8 cellular contexts compared by ENCODE assay signal in the genomic region with DNA sequence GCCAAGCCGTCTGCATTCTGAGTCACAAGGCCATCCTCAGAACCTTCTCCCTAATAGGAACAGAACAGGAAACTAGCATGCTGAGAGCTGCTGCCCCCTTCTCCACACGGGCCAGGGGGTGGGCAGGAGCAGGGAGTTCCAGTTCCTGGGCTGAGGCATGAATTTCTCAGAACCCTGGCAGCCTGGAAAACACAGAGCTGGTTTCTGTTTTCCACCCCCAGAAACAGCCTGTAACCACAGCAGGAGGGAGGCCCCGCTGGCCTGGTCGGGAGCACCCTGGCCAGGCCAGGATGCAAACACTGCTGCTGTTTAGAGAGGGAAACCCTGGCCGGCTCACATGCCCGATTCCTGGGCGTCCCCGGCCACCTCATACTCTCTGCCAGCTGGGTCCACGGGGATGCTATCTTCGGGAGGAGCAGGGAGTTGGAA.
DNase-seq lines count a peak whose midpoint lies in the region; ATAC-seq and TF ChIP-seq lines count a peak whose summit lies in the region.
"Had no signal": no experiment of that assay in that cellular context is flagged by ENCODE, and none has a peak within 500 bp of the region (broad histone marks: within the 10 kb centered on the region; RNA-seq: fewer than 3 reads in every experiment).

No MANE protein-coding gene starts in this region.

- H2AK9ac ChIP-seq in IMR-90 (replicated peaks; ENCODE audit: low read depth, low read length, poor library complexity): no peak overlapping the region

- intact Hi-C loops in IMR-90 (cut with micrococcal nuclease): no loop called here

- peaks cover 34% of the 10 kb centered on the region for H3K36me3 Mint-ChIP-seq in stimulated activated naive CD8-positive, alpha-beta T cell treated with anti-CD3 and anti-CD28 coated beads, Interleukin-15, Interleukin-2, amounts not matched to agents 100 ng/mL and 50 ng/mL, for 24 hours (ENCODE audit: low read depth)
- H3K36me3 Mint-ChIP-seq: brain had no signal

- peak; percentile 84 for ATAC-seq in IMR-90 (ENCODE audit: low read depth)

- in situ Hi-C loops in IMR-90 (cut with MboI; ENCODE audit: low sequenced_read_pairs): no loop called here

- H3K4me1 ChIP-seq in IMR-90 (ENCODE audit: control insufficient read depth, insufficient read depth, low read length): peaks cover 8% of the 10 kb centered on the region

- peak overlapping the region; percentile 45; the same call in 1 of the 2 replicates for H3K4ac ChIP-seq in IMR-90 (ENCODE audit: low read depth, low read length)

- dilution Hi-C loops in IMR-90 (cut with HindIII; ENCODE audit: low sequenced_read_pairs, unreplicated experiment): loop anchor here (25.0 kb wide), 1 partner anchor 175 kb away; no protein-coding TSS in a partner anchor

- H3K79me1 ChIP-seq in IMR-90 (ENCODE audit: low read depth in 1 of 2, low read length in 2 of 2): no peaks in the 10 kb centered on the region

- H4K91ac ChIP-seq in IMR-90 (ENCODE audit: insufficient read depth, low read depth, low read length): no peak overlapping the region

- peak overlapping the region; percentile 52 for H2AK5ac ChIP-seq in IMR-90 (ENCODE audit: low read depth, low read length)

- H3K14ac ChIP-seq in IMR-90 (replicated peaks; ENCODE audit: low read depth, low read length): 0 out of 2 replicates have a peak overlapping the region, but pooled peaks have one; percentile 35

- no peak overlapping the region for H3K4me3 Mint-ChIP-seq in stimulated activated naive CD8-positive, alpha-beta T cell treated with anti-CD3 and anti-CD28 coated beads, Interleukin-15, Interleukin-2, amounts not matched to agents 100 ng/mL and 50 ng/mL, for 24 hours

- H3K9me3 ChIP-seq in IMR-90 (ENCODE audit: control insufficient read depth, insufficient read depth, low read length): no peaks in the 10 kb centered on the region

- no peak for TF ChIP-seq CTCF in IMR-90 (conservative IDR thresholded peaks at IDR 0.05; ENCODE audit: low read depth, low read length)

- no peaks in the 10 kb centered on the region for H3K36me3 ChIP-seq in IMR-90 (ENCODE audit: control insufficient read depth, insufficient read depth, low read length)

- no peak overlapping the region for H3K4me3 ChIP-seq in IMR-90 (ENCODE audit: insufficient read depth, low read depth, low read length)

- H2BK5ac ChIP-seq in IMR-90 (ENCODE audit: low read depth, low read length, poor library complexity, severe bottlenecking): no peak overlapping the region

- H3K9me1 ChIP-seq in IMR-90 (ENCODE audit: insufficient read depth, low read length): peaks cover 3% of the 10 kb centered on the region; the same call in 1 of the 2 replicates

- DNase-seq in IMR-90 (peak; percentile 52), amniotic epithelial cell (ENCODE audit: low read depth) (peak; percentile 58), islet precursor cell (peak; percentile 80), COLO668 (lab: John Stamatoyannopoulos, UW; ENCODE audit: unreplicated experiment) (no peak), NCI-H82 treated with DMSO at 0.1 percent for 48 hours (lab: John Stamatoyannopoulos, UW; ENCODE audit: unreplicated experiment) (no peak), ureter (ENCODE audit: low spot score) (no peak)

- H2AFZ ChIP-seq in IMR-90 (replicated peaks; ENCODE audit: low read length, poor library complexity): peak overlapping the region; percentile 88

- no peak for TF ChIP-seq RAD21 in IMR-90 (IDR thresholded peaks at IDR 0.05; ENCODE audit: low read length)

- H3K9ac ChIP-seq in IMR-90 (ENCODE audit: low read depth, low read length): no peak overlapping the region

- H3K18ac ChIP-seq in IMR-90 (ENCODE audit: low read depth, low read length): no peak overlapping the region

- no TSS peak for BruUV-seq in IMR-90 (replicated peaks; lab: Mats Ljungman, UMichigan)

- no peaks in the 10 kb centered on the region; the same call in 1 of the 2 replicates for H4K20me1 ChIP-seq in IMR-90 (ENCODE audit: insufficient read depth, low read length)

- whole genome bisulfite sequencing in IMR-90 (ENCODE audit: extremely low coverage in 2 of 2, insufficient read length in 1 of 2), 2 experiments: no CpG with 5 or more reads among the region's 10 CpGs

- H3K27me3 ChIP-seq in IMR-90 (ENCODE audit: control insufficient read depth, insufficient read depth, low read length): no peaks in the 10 kb centered on the region

- H3K23ac ChIP-seq in IMR-90 (ENCODE audit: low read depth, low read length): no peak overlapping the region; the same call in 1 of the 2 replicates

- no peaks in the 10 kb centered on the region for H3K27me3 Mint-ChIP-seq in stimulated activated naive CD8-positive, alpha-beta T cell treated with anti-CD3 and anti-CD28 coated beads, Interleukin-15, Interleukin-2, amounts not matched to agents 100 ng/mL and 50 ng/mL, for 24 hours

- H4K8ac ChIP-seq in IMR-90 (ENCODE audit: low read depth in 2 of 2, low read length in 2 of 2): peak overlapping the region; percentile 32 to 39; a peak in 2 of 4 replicates

- peak overlapping the region; percentile 45 for H3K27ac Mint-ChIP-seq in stimulated activated naive CD8-positive, alpha-beta T cell treated with anti-CD3 and anti-CD28 coated beads, Interleukin-15, Interleukin-2, amounts not matched to agents 100 ng/mL and 50 ng/mL, for 24 hours

- 0 out of 2 replicates have a peak overlapping the region, but pooled peaks have one; percentile 0 for H2BK120ac ChIP-seq in IMR-90 (ENCODE audit: low read depth, low read length)

- H2BK20ac ChIP-seq in IMR-90 (ENCODE audit: low read depth, low read length): peak overlapping the region; percentile 51; the same call in 1 of the 2 replicates

- H3K4me1 Mint-ChIP-seq in stimulated activated naive CD8-positive, alpha-beta T cell treated with anti-CD3 and anti-CD28 coated beads, Interleukin-15, Interleukin-2, amounts not matched to agents 100 ng/mL and 50 ng/mL, for 24 hours (ENCODE audit: low read depth): peaks cover 82% of the 10 kb centered on the region

- POLR2A ChIA-PET in IMR-90 (lab: Charles Lee; ENCODE audit: unreplicated experiment): no interaction called here

- TF ChIP-seq POLR2A in IMR-90 (IDR thresholded peaks at IDR 0.05; ENCODE audit: low read depth, low read length): no peak

- H4K5ac ChIP-seq in IMR-90 (ENCODE audit: low read depth, low read length): no peak overlapping the region

- no peaks in the 10 kb centered on the region for H3K9me3 Mint-ChIP-seq in stimulated activated naive CD8-positive, alpha-beta T cell treated with anti-CD3 and anti-CD28 coated beads, Interleukin-15, Interleukin-2, amounts not matched to agents 100 ng/mL and 50 ng/mL, for 24 hours

- H2BK15ac ChIP-seq in IMR-90 (ENCODE audit: low read depth, low read length): no peak overlapping the region

- H3K27ac ChIP-seq in IMR-90 (ENCODE audit: insufficient read depth, low read length): no peak overlapping the region

- H3K4me2 ChIP-seq in IMR-90 (ENCODE audit: low read depth, low read length): peak overlapping the region; percentile 28; the same call in 1 of the 2 replicates

- CTCF ChIA-PET in IMR-90 (lab: Yijun Ruan, JAX): interaction anchor here (1.8 kb wide), 1 partner anchor 38 kb away, joined by 4 read pairs; no protein-coding TSS in a partner anchor

- H3K56ac ChIP-seq in IMR-90 (ENCODE audit: extremely low read depth, insufficient read depth, low read length): no peak overlapping the region

TF ChIP-seq in IMR-90, 13 proteins besides CTCF, POLR2A, EP300 and RAD21:
- TF ChIP-seq BHLHE40 (IDR thresholded peaks at IDR 0.05; ENCODE audit: low read depth, low read length) (0 out of 2 replicates have a peak, but pooled peaks have one; percentile 2), NFE2L2 (IDR thresholded peaks at IDR 0.05; ENCODE audit: low read depth, low read length) (no peak)

Comparison
In these comparisons a context has a peak if more than half of its experiments do, and no peak if none do; other contexts are left out.
1. DNase-seq: peak in IMR-90 (single experiment), amniotic epithelial cell (single experiment) and islet precursor cell (single experiment); none in COLO668 (single experiment), NCI-H82 treated with DMSO at 0.1 percent for 48 hours (single experiment) and ureter (single experiment).